Comparison of ENCODE assay signal across 9 cellular contexts in the genomic region with DNA sequence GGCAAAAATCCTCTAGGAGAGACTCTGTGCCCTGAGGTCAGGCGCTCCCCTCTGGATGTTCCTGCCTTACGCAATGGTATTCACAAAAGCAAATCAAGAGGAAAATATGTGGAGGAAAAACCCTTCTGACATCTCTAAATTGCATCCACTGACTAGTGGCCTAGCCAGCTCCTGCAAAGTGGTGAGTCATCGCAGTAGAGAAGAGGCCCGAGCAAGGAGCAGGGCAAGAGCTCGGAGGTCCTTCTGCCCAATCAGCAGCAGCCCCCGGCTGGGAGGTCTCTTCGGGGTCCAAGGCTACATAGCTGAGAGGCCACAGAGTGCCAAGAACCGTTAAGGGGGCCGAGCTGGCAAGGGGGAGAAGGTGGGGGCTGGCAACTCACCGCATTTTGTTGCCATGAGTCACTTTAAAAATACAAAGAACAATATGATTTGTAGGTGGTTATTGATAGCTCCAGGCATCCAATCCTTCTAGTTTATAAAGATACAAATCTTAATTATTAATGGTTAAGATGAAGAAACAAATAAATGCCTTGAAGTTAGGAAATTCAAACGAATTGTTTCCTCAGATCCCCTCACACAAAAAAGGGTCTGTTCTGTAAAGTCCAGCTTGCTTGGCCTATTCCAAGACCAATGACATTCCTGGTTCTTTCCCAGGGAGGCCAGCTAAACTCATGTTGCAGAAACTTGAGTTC.
DNase-seq lines count a peak whose midpoint lies in the region; ATAC-seq and TF ChIP-seq lines count a peak whose summit lies in the region.
"Had no signal": no experiment of that assay in that cellular context is flagged by ENCODE, and none has a peak within 500 bp of the region (broad histone marks: within the 10 kb centered on the region; RNA-seq: fewer than 3 reads in every experiment).

No MANE protein-coding gene starts in this region.

- H3K27ac Mint-ChIP-seq in progenitor cell of endocrine pancreas (peak overlapping the region; percentile 80), endothelial cell (ENCODE audit: unreplicated experiment) (no peak overlapping the region)
- no peak overlapping the region for H3K27ac Mint-ChIP-seq in activated CD4-positive, alpha-beta T cell treated with anti-CD3 and anti-CD28 coated beads for 36 hours
- H3K27ac Mint-ChIP-seq: naive B cell had no signal

- no peaks in the 10 kb centered on the region for H3K27me3 ChIP-seq in SJCRH30

- 0 out of 2 replicates have a peak overlapping the region, but pooled peaks have one; percentile 0 for H3K4me3 ChIP-seq in SJCRH30

- DNase-seq in DMS53 treated with DMSO at 0.1 percent for 48 hours (lab: John Stamatoyannopoulos, UW; ENCODE audit: unreplicated experiment) (peak; percentile 72), SJCRH30 (peak; percentile 93 to 97), foreskin melanocyte (peak; percentile 97), progenitor cell of endocrine pancreas (ENCODE audit: low spot score, unreplicated experiment) (no peak), DMS153 (lab: John Stamatoyannopoulos, UW) (no peak), endothelial cell (ENCODE audit: low spot score) (no peak)
- DNase-seq in activated CD4-positive, alpha-beta T cell treated with anti-CD3 and anti-CD28 coated beads for 36 hours = no peak
- DNase-seq in stimulated activated naive CD4-positive, alpha-beta T cell treated with Interleukin-2 at 50 U/mL for 16 hours (lab: John Stamatoyannopoulos, UW) = no peak
- DNase-seq: naive B cell had no signal

- TF ChIP-seq CTCF in progenitor cell of endocrine pancreas (IDR thresholded peaks at IDR 0.05; ENCODE audit: unreplicated experiment) = no peak
- TF ChIP-seq CTCF in endothelial cell (IDR thresholded peaks at IDR 0.05; ENCODE audit: unreplicated experiment) = no peak

- no peak for ATAC-seq in activated CD4-positive, alpha-beta T cell treated with anti-CD3 and anti-CD28 coated beads for 36 hours

- no peak overlapping the region for H3K4me3 Mint-ChIP-seq in progenitor cell of endocrine pancreas (ENCODE audit: low read depth)
- H3K4me3 Mint-ChIP-seq in activated CD4-positive, alpha-beta T cell treated with anti-CD3 and anti-CD28 coated beads for 36 hours = no peak overlapping the region
- H3K4me3 Mint-ChIP-seq in endothelial cell (ENCODE audit: unreplicated experiment) = no peak overlapping the region

- no peaks in the 10 kb centered on the region for H3K36me3 ChIP-seq in SJCRH30

- H3K27me3 Mint-ChIP-seq in progenitor cell of endocrine pancreas (no peaks in the 10 kb centered on the region), endothelial cell (ENCODE audit: unreplicated experiment) (no peaks in the 10 kb centered on the region)
- H3K27me3 Mint-ChIP-seq in activated CD4-positive, alpha-beta T cell treated with anti-CD3 and anti-CD28 coated beads for 36 hours = peaks cover under 1% of the 10 kb centered on the region
- H3K27me3 Mint-ChIP-seq: naive B cell had no signal

- peaks cover 52% of the 10 kb centered on the region for H3K4me1 ChIP-seq in SJCRH30

- peak overlapping the region; percentile 74 for H3K27ac ChIP-seq in SJCRH30

- no peaks in the 10 kb centered on the region for H3K9me3 ChIP-seq in SJCRH30 (replicated peaks)

- peaks cover under 1% of the 10 kb centered on the region for H3K36me3 Mint-ChIP-seq in progenitor cell of endocrine pancreas (ENCODE audit: insufficient read depth)
- H3K36me3 Mint-ChIP-seq in activated CD4-positive, alpha-beta T cell treated with anti-CD3 and anti-CD28 coated beads for 36 hours (ENCODE audit: low read depth) = no peaks in the 10 kb centered on the region
- no peaks in the 10 kb centered on the region for H3K36me3 Mint-ChIP-seq in endothelial cell (ENCODE audit: low read depth, unreplicated experiment)

- CTCF ChIA-PET in activated CD4-positive, alpha-beta T cell treated with anti-CD3 and anti-CD28 coated beads for 36 hours (lab: Charles Lee) = interaction anchor here (0.7 to 1.3 kb wide), 3 partner anchors 9 to 33 kb away, joined by 3 read pairs; no protein-coding TSS in a partner anchor

- peaks cover 23% of the 10 kb centered on the region for H3K4me1 Mint-ChIP-seq in progenitor cell of endocrine pancreas (ENCODE audit: low read depth)
- no peaks in the 10 kb centered on the region for H3K4me1 Mint-ChIP-seq in activated CD4-positive, alpha-beta T cell treated with anti-CD3 and anti-CD28 coated beads for 36 hours
- H3K4me1 Mint-ChIP-seq in endothelial cell (ENCODE audit: unreplicated experiment) = no peaks in the 10 kb centered on the region

- H3K9me3 Mint-ChIP-seq in progenitor cell of endocrine pancreas (ENCODE audit: low read depth) (no peaks in the 10 kb centered on the region), endothelial cell (ENCODE audit: unreplicated experiment) (no peaks in the 10 kb centered on the region)
- H3K9me3 Mint-ChIP-seq in activated CD4-positive, alpha-beta T cell treated with anti-CD3 and anti-CD28 coated beads for 36 hours (ENCODE audit: low read depth) = no peaks in the 10 kb centered on the region

- intact Hi-C loops in activated CD4-positive, alpha-beta T cell treated with anti-CD3 and anti-CD28 coated beads for 36 hours (cut with DNase I, micrococcal nuclease) = no loop called here

- POLR2A ChIA-PET in activated CD4-positive, alpha-beta T cell treated with anti-CD3 and anti-CD28 coated beads for 36 hours (lab: Charles Lee) = no interaction called here

Comparison
In these comparisons a context has a peak if more than half of its experiments do, and no peak if none do; other contexts are left out.
1. DNase-seq: peak in DMS53 treated with DMSO at 0.1 percent for 48 hours (single experiment), SJCRH30 (2 of 2) and foreskin melanocyte (single experiment); none in progenitor cell of endocrine pancreas (single experiment), activated CD4-positive, alpha-beta T cell treated with anti-CD3 and anti-CD28 coated beads for 36 hours (single experiment), DMS153 (single experiment), endothelial cell (single experiment) and stimulated activated naive CD4-positive, alpha-beta T cell treated with Interleukin-2 at 50 U/mL for 16 hours (single experiment).